8 cellular contexts compared by ENCODE assay signal in genomic region chr6:30683137-30683979, GRCh38. TPM values are rescaled to one million over a fixed set of nuclear protein-coding genes. Genes with fewer than 3 reads are reported as not detected.
DNase-seq lines count a peak whose midpoint lies in the region; ATAC-seq and TF ChIP-seq lines count a peak whose summit lies in the region.

No MANE protein-coding gene starts in this region.

- no peaks in the 10 kb centered on the region for H3K27me3 ChIP-seq in MG63
- no peaks in the 10 kb centered on the region for H3K27me3 ChIP-seq in colonic mucosa

- peaks cover 35% of the 10 kb centered on the region for H3K36me3 ChIP-seq in MG63
- no peaks in the 10 kb centered on the region for H3K36me3 ChIP-seq in colonic mucosa

- ATAC-seq in naive thymus-derived CD8-positive, alpha-beta T cell = no peak

- POLR2A ChIA-PET in naive thymus-derived CD8-positive, alpha-beta T cell (lab: Charles Lee) = interaction anchor here (0.8 to 15.2 kb wide), 12 partner anchors 9 to 192 kb away, joined by 3 to 594 read pairs (median 10); partner anchors contain the start of genes DHX16, MDC1, NRM and TUBB

- H3K4me3 ChIP-seq in MG63 = peak overlapping the region; percentile 98
- H3K4me3 ChIP-seq in colonic mucosa = peak overlapping the region; percentile 53

- H3K9me3 Mint-ChIP-seq in naive thymus-derived CD8-positive, alpha-beta T cell = no peaks in the 10 kb centered on the region

- peaks cover 37 to 69% (median 45%) of the 10 kb centered on the region in 4 donors for H3K4me1 Mint-ChIP-seq in naive thymus-derived CD8-positive, alpha-beta T cell

- H3K9ac ChIP-seq in colonic mucosa (ENCODE audit: low read depth in 2 of 2, low read length in 2 of 2) = peak overlapping the region; percentile 67 to 80

- H3K36me3 Mint-ChIP-seq in naive thymus-derived CD8-positive, alpha-beta T cell = peaks cover 8 to 30% (median 15%) of the 10 kb centered on the region in 3 donors

- H3K4me1 ChIP-seq in colonic mucosa = peaks cover 4% of the 10 kb centered on the region

- peak overlapping the region; percentile 93 to 99 (median 98) for H3K27ac Mint-ChIP-seq in naive thymus-derived CD8-positive, alpha-beta T cell

- H3K27ac ChIP-seq in colonic mucosa = peak overlapping the region; percentile 84

- H3K4me3 Mint-ChIP-seq in naive thymus-derived CD8-positive, alpha-beta T cell = peak overlapping the region; percentile 94 to 100 (median 99)

- H3K9me3 ChIP-seq in MG63 = no peaks in the 10 kb centered on the region
- no peaks in the 10 kb centered on the region for H3K9me3 ChIP-seq in colonic mucosa

- intact Hi-C loops in colonic mucosa (cut with DNase I) = no loop called here

- H3K27me3 Mint-ChIP-seq in naive thymus-derived CD8-positive, alpha-beta T cell = no peaks in the 10 kb centered on the region

- peak; percentile 16 for DNase-seq in Ammon's horn (ENCODE audit: low spot score)
- DNase-seq in MG63 = no peak
- DNase-seq in colonic mucosa = no peak
- no peak for DNase-seq in naive thymus-derived CD8-positive, alpha-beta T cell
- no peak for DNase-seq in NCI-H510A (lab: John Stamatoyannopoulos, UW)
- no peak for DNase-seq in 8988T
- DNase-seq in cortex of kidney (lab: John Stamatoyannopoulos, UW) = no peak
- no peak for DNase-seq in NCI-H1694 treated with DMSO at 0.1 percent for 48 hours (lab: John Stamatoyannopoulos, UW)

- TF ChIP-seq CTCF in colonic mucosa (IDR thresholded peaks at IDR 0.05) = no peak

RNA-seq across cellular contexts. Expression of gene PPP1R18, which starts 3.1 kb away (rescaled TPM):
- 31.1 and 32.0 TPM in 2 replicates for total RNA-seq in MG63 (2014; rRNA removed; shearing (Covaris generic); ENCODE audit: low replicate concordance)
- total RNA-seq in colonic mucosa = 10 to 100 TPM in 1 of 2 donors, 1 to 10 TPM in 1; 8.3 to 22.8 TPM
- total RNA-seq in naive thymus-derived CD8-positive, alpha-beta T cell = 10 to 100 TPM; 79.0 to 82.0 TPM
- 10 to 100 TPM; 79.8 to 98.6 (median 95.7) TPM for polyA plus RNA-seq in naive thymus-derived CD8-positive, alpha-beta T cell

RNA-seq across cellular contexts. Expression of gene NRM, which starts 7.4 kb away (rescaled TPM):
- 0.25 and 3.4 TPM in 2 replicates for total RNA-seq in MG63 (2014; rRNA removed; shearing (Covaris generic); ENCODE audit: low replicate concordance)
- total RNA-seq in colonic mucosa = 10 to 100 TPM in 1 of 2 donors, 1 to 10 TPM in 1; 7.4 to 19.2 TPM
- total RNA-seq in naive thymus-derived CD8-positive, alpha-beta T cell = 1 to 10 TPM; 2.4 TPM
- polyA plus RNA-seq in naive thymus-derived CD8-positive, alpha-beta T cell = 1 to 10 TPM; 3.7 to 5.4 (median 5.4) TPM

RNA-seq across cellular contexts. Expression of gene DHX16, which starts 10.6 kb away (rescaled TPM):
- 16.6 and 24.2 TPM in 2 replicates for total RNA-seq in MG63 (2014; rRNA removed; shearing (Covaris generic); ENCODE audit: low replicate concordance)
- total RNA-seq in colonic mucosa = 10 to 100 TPM; 25.9 to 35.1 TPM
- 10 to 100 TPM; 42.1 to 45.6 TPM for total RNA-seq in naive thymus-derived CD8-positive, alpha-beta T cell
- 10 to 100 TPM; 17.7 to 31.2 (median 18.7) TPM for polyA plus RNA-seq in naive thymus-derived CD8-positive, alpha-beta T cell

RNA-seq across cellular contexts. Expression of gene MDC1, which starts 33.7 kb away (rescaled TPM):
- 5.4 and 10.8 TPM in 2 replicates for total RNA-seq in MG63 (2014; rRNA removed; shearing (Covaris generic); ENCODE audit: low replicate concordance)
- 10 to 100 TPM; 14.0 to 59.0 TPM for total RNA-seq in colonic mucosa
- 10 to 100 TPM; 50.8 to 54.9 TPM for total RNA-seq in naive thymus-derived CD8-positive, alpha-beta T cell
- polyA plus RNA-seq in naive thymus-derived CD8-positive, alpha-beta T cell = 1 to 10 TPM; 1.3 to 6.3 (median 2.8) TPM

RNA-seq across cellular contexts. Expression of gene C6orf136, which starts 36.4 kb away (rescaled TPM):
- total RNA-seq in MG63 (2014; rRNA removed; shearing (Covaris generic); ENCODE audit: low replicate concordance) = 1.9 and 3.2 TPM in 2 replicates
- 10 to 100 TPM; 71.3 to 83.3 TPM for total RNA-seq in colonic mucosa
- total RNA-seq in naive thymus-derived CD8-positive, alpha-beta T cell = 10 to 100 TPM; 29.3 to 30.9 TPM
- 10 to 100 TPM in 2 of 3 donors, 1 to 10 TPM in 1; 5.6 to 23.2 (median 13.7) TPM for polyA plus RNA-seq in naive thymus-derived CD8-positive, alpha-beta T cell
